14 cellular contexts compared by ENCODE assay signal in genomic region chr4:82099863-82100579, GRCh38.
DNase-seq lines count a peak whose midpoint lies in the region; ATAC-seq, FAIRE-seq and TF ChIP-seq lines count a peak whose summit lies in the region.
"Had no signal": no experiment of that assay in that cellular context is flagged by ENCODE, and none has a peak within 500 bp of the region (broad histone marks: within the 10 kb centered on the region; RNA-seq: fewer than 3 reads in every experiment).

No MANE protein-coding gene starts in this region.

- no peak for ATAC-seq in HG02884 (IDR thresholded peaks at IDR 0.05; ENCODE audit: unreplicated experiment)
- ATAC-seq: Panc1 had no signal

- no peaks in the 10 kb centered on the region for H3K27me3 ChIP-seq in bronchial epithelial cell (ENCODE audit: control insufficient read depth, insufficient read depth, low read length)
- H3K27me3 ChIP-seq: SJSA1 had no signal

- no peak for FAIRE-seq in bronchial epithelial cell (lab: Jason Lieb, UNC)

- in situ Hi-C loops in G401 (cut with HindIII; ENCODE audit: low sequenced_read_pairs), result no loop called here

- no peak for TF ChIP-seq CTCF in bronchial epithelial cell (IDR thresholded peaks at IDR 0.05; ENCODE audit: insufficient read depth, low read length, severe bottlenecking)

- no peak overlapping the region for H3K4me3 ChIP-seq in bronchial epithelial cell (ENCODE audit: low read depth, low read length)
- H3K4me3 ChIP-seq: SJSA1 had no signal

- peak; percentile 11 for DNase-seq in G401 (ENCODE audit: low spot score)
- peak; percentile 2 for DNase-seq in M059J (ENCODE audit: low read depth)
- peak; percentile 8 for DNase-seq in bronchial epithelial cell (ENCODE audit: low read depth)
- DNase-seq in renal cortical epithelial cell (ENCODE audit: low read depth), result peak; percentile 64
- no peak for DNase-seq in midbrain (lab: John Stamatoyannopoulos, UW)
- DNase-seq in hepatic stellate cell (ENCODE audit: low spot score), result no peak
- DNase-seq: GDM1, HCEC 1CT, MM.1S, NCI-H1105, NCI-H345 had no signal

- H3K36me3 ChIP-seq in bronchial epithelial cell (ENCODE audit: control insufficient read depth, insufficient read depth, low read length), result no peaks in the 10 kb centered on the region
- H3K36me3 ChIP-seq: SJSA1 had no signal

Comparison
In these comparisons a context has a peak if more than half of its experiments do, and no peak if none do; other contexts are left out.
1. DNase-seq: peak in G401 (single experiment), M059J (single experiment), bronchial epithelial cell (single experiment) and renal cortical epithelial cell (single experiment); none in midbrain (single experiment) and hepatic stellate cell (single experiment).